ENCODE assay signal across 24 cellular contexts in the genomic region with DNA sequence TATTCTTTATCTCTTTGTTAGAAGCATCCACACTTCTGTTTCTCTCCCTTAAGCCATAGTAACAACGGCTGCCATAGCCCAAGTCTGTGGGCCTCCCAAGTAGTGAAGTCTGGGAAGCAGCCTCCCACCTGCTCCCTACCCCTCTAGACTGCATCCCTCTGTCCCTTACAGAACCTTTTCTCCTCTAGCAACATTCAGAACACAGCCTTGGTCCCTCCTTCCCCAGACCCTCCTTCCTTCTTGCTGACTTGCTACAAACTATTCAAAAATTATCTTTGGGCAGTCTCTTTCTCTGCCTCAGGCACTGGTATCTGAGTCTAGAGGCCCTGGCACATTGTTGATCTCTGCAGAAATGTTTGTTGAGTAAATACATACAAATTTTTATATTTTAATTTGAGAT. TPM values are rescaled to one million over a fixed set of nuclear protein-coding genes. Genes with fewer than 3 reads are reported as not detected.
DNase-seq lines count a peak whose midpoint lies in the region; ATAC-seq, FAIRE-seq and TF ChIP-seq lines count a peak whose summit lies in the region.
"Had no signal": no experiment of that assay in that cellular context is flagged by ENCODE, and none has a peak within 500 bp of the region (broad histone marks: within the 10 kb centered on the region; RNA-seq: fewer than 3 reads in every experiment).

No MANE protein-coding gene starts in this region.

- TF ChIP-seq CTCF in astrocyte (IDR thresholded peaks at IDR 0.05; ENCODE audit: insufficient read depth, low read depth, low read length) (no peak), gastrocnemius medialis (IDR thresholded peaks at IDR 0.05 in 4 of 5, conservative IDR thresholded peaks at IDR 0.05 in 1 of 5) (no peak), osteocyte (IDR thresholded peaks at IDR 0.05) (no peak)

- intact Hi-C loops in CD4-positive, alpha-beta memory T cell (cut with micrococcal nuclease) = no loop called here
- intact Hi-C loops in gastrocnemius medialis (cut with DNase I; ENCODE audit: low total_unique reads) = loop anchor here (5.0 kb wide), 1 partner anchor 81 kb away; no protein-coding TSS in a partner anchor

- in situ Hi-C loops in gastrocnemius medialis (cut with MboI; ENCODE audit: low sequenced_read_pairs in 4 of 4) = no loop called here

- H3K27ac ChIP-seq in BLaER1 = no peak overlapping the region
- H3K27ac ChIP-seq in CD4-positive, alpha-beta memory T cell (ENCODE audit: low read depth, low read length) = no peak overlapping the region
- no peak overlapping the region for H3K27ac ChIP-seq in astrocyte (ENCODE audit: low read depth, low read length)
- H3K27ac ChIP-seq in gastrocnemius medialis = no peak overlapping the region
- H3K27ac ChIP-seq: neutrophil, WERI-Rb-1 had no signal

- no peak overlapping the region for H2AFZ ChIP-seq in astrocyte (ENCODE audit: low read depth, low read length)

- H3K9me3 ChIP-seq in BLaER1 (no peaks in the 10 kb centered on the region), astrocyte (ENCODE audit: insufficient read depth, low read depth, low read length) (no peaks in the 10 kb centered on the region), gastrocnemius medialis (no peaks in the 10 kb centered on the region)
- H3K9me3 ChIP-seq in CD4-positive, alpha-beta memory T cell (ENCODE audit: control insufficient read depth in 1 of 2, low read length in 2 of 2) = no peaks in the 10 kb centered on the region
- H3K9me3 ChIP-seq: neutrophil had no signal

- no peak for TF ChIP-seq POLR2A in gastrocnemius medialis (IDR thresholded peaks at IDR 0.05)

- POLR2A ChIA-PET in CD4-positive, alpha-beta memory T cell (lab: Charles Lee; ENCODE audit: partially characterized antibody) = interaction anchor here (0.6 to 1.8 kb wide), 4 partner anchors 12 to 78 kb away, joined by 3 to 8 read pairs (median 6); partner anchors contain the start of gene AGFG2
- POLR2A ChIA-PET in naive thymus-derived CD8-positive, alpha-beta T cell (lab: Charles Lee) = interaction anchor here (0.6 to 5.9 kb wide), 6 partner anchors 12 to 1003 kb away, joined by 4 to 60 read pairs (median 6); partner anchors contain the start of genes FBXO24, LRCH4 and MEPCE

- H3K36me3 ChIP-seq in BLaER1 = peaks cover 11% of the 10 kb centered on the region; the same call in 1 of the 2 replicates
- peaks cover 8% of the 10 kb centered on the region for H3K36me3 ChIP-seq in CD4-positive, alpha-beta memory T cell (ENCODE audit: insufficient read depth, low read length)
- H3K36me3 ChIP-seq in astrocyte (ENCODE audit: insufficient read depth, low read length) = no peaks in the 10 kb centered on the region
- H3K36me3 ChIP-seq in gastrocnemius medialis = no peaks in the 10 kb centered on the region
- H3K36me3 ChIP-seq: WERI-Rb-1 had no signal

- H3K27me3 ChIP-seq in BLaER1 (no peaks in the 10 kb centered on the region), astrocyte (ENCODE audit: insufficient read depth, low read length) (no peaks in the 10 kb centered on the region), gastrocnemius medialis (no peaks in the 10 kb centered on the region)
- no peaks in the 10 kb centered on the region for H3K27me3 ChIP-seq in CD4-positive, alpha-beta memory T cell (ENCODE audit: insufficient read depth, low read length)

- DNase-seq in CD4-positive, alpha-beta memory T cell = no peak
- DNase-seq in astrocyte (ENCODE audit: low read depth) = no peak
- DNase-seq in naive thymus-derived CD8-positive, alpha-beta T cell = peak in 1 of 10 donors; percentile 24
- DNase-seq in gastrocnemius medialis = no peak
- no peak for DNase-seq in NCI-H2029 (lab: John Stamatoyannopoulos, UW)
- no peak for DNase-seq in osteocyte (ENCODE audit: extremely low spot score, unreplicated experiment)
- DNase-seq: activated CD4-positive, alpha-beta T cell treated with anti-CD3 and anti-CD28 coated beads, Interleukin-2, amount 10 ng/mL, durations not matched to agents 24 days and 14 days; activated naive CD8-positive, alpha-beta T cell treated with anti-CD3 and anti-CD28 coated beads, Interleukin-2, amount 10 ng/mL, durations not matched to agents 7 days and 5 days; CD8-positive, alpha-beta T cell; DMS153; IMR-90; islet precursor cell; left ventricle myocardium superior; NCI-H1694; stimulated activated naive CD4-positive, alpha-beta T cell treated with Interleukin-2 at 50 U/mL for 16 hours; WERI-Rb-1 had no signal

- H3K4me1 ChIP-seq in BLaER1 = peaks cover 55% of the 10 kb centered on the region
- H3K4me1 ChIP-seq in CD4-positive, alpha-beta memory T cell (ENCODE audit: insufficient read depth, low read length) = peaks cover 42% of the 10 kb centered on the region
- peaks cover 17% of the 10 kb centered on the region for H3K4me1 ChIP-seq in astrocyte (ENCODE audit: insufficient read depth, low read length)
- peaks cover 24 to 29% of the 10 kb centered on the region in 2 donors for H3K4me1 ChIP-seq in gastrocnemius medialis

- no peak for ATAC-seq in naive thymus-derived CD8-positive, alpha-beta T cell
- no peak for ATAC-seq in gastrocnemius medialis
- ATAC-seq: CD8-positive, alpha-beta T cell; left ventricle myocardium superior; SK-N-SH treated with all-trans-retinoic acid at 6 μM for 48 hours had no signal

- peaks cover 0 to 2% (median 0%) of the 10 kb centered on the region in 8 donors for H3K9me3 Mint-ChIP-seq in CD4-positive, alpha-beta memory T cell
- H3K9me3 Mint-ChIP-seq in astrocyte (ENCODE audit: unreplicated experiment) (no peaks in the 10 kb centered on the region), osteocyte (ENCODE audit: unreplicated experiment) (no peaks in the 10 kb centered on the region)
- H3K9me3 Mint-ChIP-seq in naive thymus-derived CD8-positive, alpha-beta T cell = peaks cover 0 to 2% (median 0%) of the 10 kb centered on the region in 9 donors
- H3K9me3 Mint-ChIP-seq: activated CD4-positive, alpha-beta T cell treated with anti-CD3 and anti-CD28 coated beads, Interleukin-2, amount 10 ng/mL, durations not matched to agents 24 days and 14 days; activated naive CD8-positive, alpha-beta T cell treated with anti-CD3 and anti-CD28 coated beads, Interleukin-2, amount 10 ng/mL, durations not matched to agents 7 days and 5 days; activated T-helper 2 cell treated with anti-CD3 and anti-CD28 coated beads, Interferon-gamma antibody, Interleukin-2, Interleukin-4, amounts not matched to agents 10 μg/mL and 5 μg/mL and 100 μg/mL, durations not matched to agents 14 hours and 24 hours and 36 hours; CD8-positive, alpha-beta T cell had no signal

- H3K4me3 ChIP-seq in BLaER1 (no peak overlapping the region), astrocyte (ENCODE audit: insufficient read depth, low read depth, low read length) (no peak overlapping the region), gastrocnemius medialis (no peak overlapping the region)
- no peak overlapping the region for H3K4me3 ChIP-seq in CD4-positive, alpha-beta memory T cell (ENCODE audit: low read length in 2 of 2)

- H3K9ac ChIP-seq in BLaER1 = no peak overlapping the region
- no peak overlapping the region for H3K9ac ChIP-seq in astrocyte (ENCODE audit: low read length)

- peak overlapping the region in 5 of 8 donors; percentile 16 to 83 (median 40) for H3K4me3 Mint-ChIP-seq in CD4-positive, alpha-beta memory T cell
- no peak overlapping the region for H3K4me3 Mint-ChIP-seq in astrocyte (ENCODE audit: unreplicated experiment)
- H3K4me3 Mint-ChIP-seq in naive thymus-derived CD8-positive, alpha-beta T cell = peak overlapping the region in 6 of 10 donors; percentile 28 to 88 (median 38)
- H3K4me3 Mint-ChIP-seq in osteocyte (ENCODE audit: unreplicated experiment) = no peak overlapping the region
- H3K4me3 Mint-ChIP-seq: activated CD4-positive, alpha-beta T cell treated with anti-CD3 and anti-CD28 coated beads, Interleukin-2, amount 10 ng/mL, durations not matched to agents 24 days and 14 days; activated naive CD8-positive, alpha-beta T cell treated with anti-CD3 and anti-CD28 coated beads, Interleukin-2, amount 10 ng/mL, durations not matched to agents 7 days and 5 days had no signal

- peak overlapping the region in 2 of 7 donors; percentile 59 to 72 for H3K27ac Mint-ChIP-seq in CD4-positive, alpha-beta memory T cell
- H3K27ac Mint-ChIP-seq in astrocyte (ENCODE audit: unreplicated experiment) (peak overlapping the region; percentile 80), osteocyte (ENCODE audit: unreplicated experiment) (no peak overlapping the region)
- peak overlapping the region in 5 of 10 donors; percentile 31 to 82 (median 63) for H3K27ac Mint-ChIP-seq in naive thymus-derived CD8-positive, alpha-beta T cell
- H3K27ac Mint-ChIP-seq: activated CD4-positive, alpha-beta T cell treated with anti-CD3 and anti-CD28 coated beads, Interleukin-2, amount 10 ng/mL, durations not matched to agents 24 days and 14 days; activated naive CD8-positive, alpha-beta T cell treated with anti-CD3 and anti-CD28 coated beads, Interleukin-2, amount 10 ng/mL, durations not matched to agents 7 days and 5 days; activated T-helper 2 cell treated with anti-CD3 and anti-CD28 coated beads, Interferon-gamma antibody, Interleukin-2, Interleukin-4, amounts not matched to agents 10 μg/mL and 5 μg/mL and 100 μg/mL, durations not matched to agents 14 hours and 24 hours and 36 hours; CD8-positive, alpha-beta T cell had no signal

- CTCF ChIA-PET in CD4-positive, alpha-beta memory T cell (lab: Charles Lee; ENCODE audit: partially characterized antibody) = interaction anchor here (1.6 to 7.9 kb wide), 6 partner anchors 12 to 78 kb away, joined by 5 to 76 read pairs (median 15); no protein-coding TSS in a partner anchor

- H3K79me2 ChIP-seq in astrocyte (ENCODE audit: insufficient read depth, low read length) = peaks cover 27% of the 10 kb centered on the region

- H3K27me3 Mint-ChIP-seq in CD4-positive, alpha-beta memory T cell = no peaks in the 10 kb centered on the region
- H3K27me3 Mint-ChIP-seq in astrocyte (ENCODE audit: low read depth, unreplicated experiment) (no peaks in the 10 kb centered on the region), osteocyte (ENCODE audit: unreplicated experiment) (no peaks in the 10 kb centered on the region)
- H3K27me3 Mint-ChIP-seq in naive thymus-derived CD8-positive, alpha-beta T cell = no peaks in the 10 kb centered on the region

- no peak for FAIRE-seq in astrocyte (lab: Jason Lieb, UNC)
- FAIRE-seq: endothelial cell of umbilical vein, H54, urothelium cell line had no signal

- H3K4me2 ChIP-seq in BLaER1 (peak overlapping the region; percentile 84), astrocyte (ENCODE audit: low read length) (no peak overlapping the region)

- H4K20me1 ChIP-seq in BLaER1 = peaks cover 13% of the 10 kb centered on the region
- H4K20me1 ChIP-seq in astrocyte (ENCODE audit: insufficient read depth, low read length) = peaks cover 11% of the 10 kb centered on the region

- peaks cover 4 to 13% of the 10 kb centered on the region in 2 donors for H3K36me3 Mint-ChIP-seq in CD4-positive, alpha-beta memory T cell
- H3K36me3 Mint-ChIP-seq in astrocyte (ENCODE audit: low read depth, unreplicated experiment) (no peaks in the 10 kb centered on the region), osteocyte (ENCODE audit: unreplicated experiment) (no peaks in the 10 kb centered on the region)
- peaks cover 0 to 7% (median 0%) of the 10 kb centered on the region in 3 donors for H3K36me3 Mint-ChIP-seq in naive thymus-derived CD8-positive, alpha-beta T cell

- peaks cover 21 to 43% (median 27%) of the 10 kb centered on the region in 4 donors for H3K4me1 Mint-ChIP-seq in CD4-positive, alpha-beta memory T cell
- H3K4me1 Mint-ChIP-seq in astrocyte (ENCODE audit: low read depth, unreplicated experiment) (peaks cover 12% of the 10 kb centered on the region), osteocyte (ENCODE audit: unreplicated experiment) (peaks cover 22% of the 10 kb centered on the region)
- peaks cover 13 to 34% (median 32%) of the 10 kb centered on the region in 4 donors for H3K4me1 Mint-ChIP-seq in naive thymus-derived CD8-positive, alpha-beta T cell

RNA-seq across cellular contexts. Expression of gene NYAP1, which starts 2.3 kb away (rescaled TPM):
- under 1 TPM; 0.38 to 0.58 TPM for total RNA-seq in CD4-positive, alpha-beta memory T cell
- not detected for polyA plus RNA-seq in CD4-positive, alpha-beta memory T cell
- 2.5 and 2.6 TPM in 2 replicates for total RNA-seq in astrocyte
- total RNA-seq in naive thymus-derived CD8-positive, alpha-beta T cell = under 1 TPM in 1 of 2 experiments, not detected in 1; 0.44 TPM
- not detected for polyA plus RNA-seq in naive thymus-derived CD8-positive, alpha-beta T cell
- under 1 TPM in 1 of 4 donors, not detected in 3; 0.29 TPM for total RNA-seq in gastrocnemius medialis
- total RNA-seq in osteocyte = 0.89 and 0.99 TPM in 2 replicates

RNA-seq across cellular contexts. Expression of gene TSC22D4, which starts 2.5 kb away (rescaled TPM):
- total RNA-seq in CD4-positive, alpha-beta memory T cell = 100 to 1,000 TPM; 144 to 154 TPM
- polyA plus RNA-seq in CD4-positive, alpha-beta memory T cell = 10 to 100 TPM; 30.0 to 34.5 TPM
- total RNA-seq in astrocyte (52.9 and 53.4 TPM in 2 replicates), gastrocnemius medialis (10 to 100 TPM; 14.3 to 25.5 (median 21.2) TPM), osteocyte (46.8 and 46.9 TPM in 2 replicates)
- total RNA-seq in naive thymus-derived CD8-positive, alpha-beta T cell = 100 to 1,000 TPM; 128 to 129 TPM
- polyA plus RNA-seq in naive thymus-derived CD8-positive, alpha-beta T cell = 10 to 100 TPM; 30.3 to 35.9 (median 31.0) TPM

RNA-seq across cellular contexts. Expression of gene SPACDR, which starts 17.4 kb away (rescaled TPM):
- 1 to 10 TPM; 4.6 to 5.7 TPM for total RNA-seq in CD4-positive, alpha-beta memory T cell
- under 1 TPM; 0.26 to 0.34 TPM for polyA plus RNA-seq in CD4-positive, alpha-beta memory T cell
- total RNA-seq in astrocyte (2.5 and 2.6 TPM in 2 replicates), gastrocnemius medialis (under 1 TPM in 1 of 4 donors, not detected in 3; 0.29 TPM), osteocyte (0.46 TPM in 1 of 2 replicates, not detected in the other)
- total RNA-seq in naive thymus-derived CD8-positive, alpha-beta T cell = 1 to 10 TPM; 4.0 to 4.5 TPM
- polyA plus RNA-seq in naive thymus-derived CD8-positive, alpha-beta T cell = under 1 TPM in 2 of 3 donors, not detected in 1; 0.28 to 0.56 TPM
- total RNA-seq: glomerular endothelial cell had no signal

RNA-seq across cellular contexts. Expression of gene PPP1R35, which starts 45.2 kb away (rescaled TPM):
- total RNA-seq in CD4-positive, alpha-beta memory T cell = 10 to 100 TPM; 77.7 to 83.8 TPM
- polyA plus RNA-seq in CD4-positive, alpha-beta memory T cell = 10 to 100 TPM; 28.6 to 49.7 TPM
- total RNA-seq in astrocyte (18.5 and 19.7 TPM in 2 replicates), gastrocnemius medialis (10 to 100 TPM in 3 of 4 donors, 1 to 10 TPM in 1; 5.1 to 16.0 (median 13.0) TPM), osteocyte (22.8 and 32.1 TPM in 2 replicates)
- total RNA-seq in naive thymus-derived CD8-positive, alpha-beta T cell = 10 to 100 TPM; 63.8 to 73.0 TPM
- polyA plus RNA-seq in naive thymus-derived CD8-positive, alpha-beta T cell = 10 to 100 TPM; 20.7 to 40.6 (median 27.0) TPM

RNA-seq across cellular contexts. Expression of gene MEPCE, which starts 51.8 kb away (rescaled TPM):
- 10 to 100 TPM; 57.3 to 58.8 TPM for total RNA-seq in CD4-positive, alpha-beta memory T cell
- polyA plus RNA-seq in CD4-positive, alpha-beta memory T cell = 10 to 100 TPM in 1 of 2 donors, 1 to 10 TPM in 1; 7.9 to 11.8 TPM
- total RNA-seq in astrocyte (20.2 and 20.5 TPM in 2 replicates), gastrocnemius medialis (10 to 100 TPM; 23.5 to 39.9 (median 28.6) TPM), osteocyte (50.0 and 50.1 TPM in 2 replicates)
- total RNA-seq in naive thymus-derived CD8-positive, alpha-beta T cell = 10 to 100 TPM; 64.8 to 66.8 TPM
- 10 to 100 TPM in 2 of 3 donors, 1 to 10 TPM in 1; 9.7 to 15.8 (median 11.3) TPM for polyA plus RNA-seq in naive thymus-derived CD8-positive, alpha-beta T cell

Comparison
In these comparisons a context has a peak if more than half of its experiments do, and no peak if none do; other contexts are left out.
1. H3K4me3 Mint-ChIP-seq: peak in CD4-positive, alpha-beta memory T cell (5 of 8) and naive thymus-derived CD8-positive, alpha-beta T cell (6 of 10); none in astrocyte (single experiment) and osteocyte (single experiment).